Comparison of ENCODE assay signal across 27 cellular contexts in the genomic region with DNA sequence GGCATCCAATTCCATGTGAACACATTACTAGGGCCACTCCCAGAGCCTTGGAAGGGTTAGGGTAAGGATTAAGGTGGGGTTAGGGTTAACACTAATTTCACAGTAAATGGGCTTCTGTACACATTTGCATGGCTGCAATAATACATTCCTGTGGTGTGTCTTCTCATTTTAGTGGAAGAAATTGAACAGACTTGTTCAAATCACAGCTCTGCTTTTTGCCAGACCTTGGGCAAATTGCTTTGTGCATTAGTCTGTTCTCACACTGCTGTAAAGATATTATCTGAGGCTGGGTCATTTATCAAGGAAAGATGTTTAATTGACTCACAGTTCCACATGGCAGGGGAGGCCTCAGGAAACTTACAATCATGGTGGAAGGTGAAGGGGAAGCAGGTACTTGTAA.
"Had no signal": no experiment of that assay in that cellular context is flagged by ENCODE, and none has a peak within 500 bp of the region (broad histone marks: within the 10 kb centered on the region; RNA-seq: fewer than 3 reads in every experiment).

No MANE protein-coding gene starts in this region.

- H3K4me3 ChIP-seq: neural progenitor cell, ovary, psoas muscle, right lobe of liver, sigmoid colon, skin epidermis, smooth muscle cell, spleen, suprapubic skin, testis, tibial artery, transverse colon, upper lobe of right lung, uterus had no signal

- DNase-seq: natural killer cell; occipital lobe; ovary; posterior cingulate gyrus; psoas muscle; right cardiac atrium; right lobe of liver; sigmoid colon; spleen; stimulated activated CD4-positive, alpha-beta T cell treated with anti-CD3 and anti-CD28 coated beads, Interleukin-12 subunit alpha, Interleukin-12 subunit beta, amount 100 ng/mL, for 4 hours; stimulated activated CD4-positive, alpha-beta T cell treated with anti-CD3 and anti-CD28 coated beads, Interleukin-1b, Interleukin-23, amount 100 ng/mL, for 48 hours; stimulated activated CD4-positive, alpha-beta T cell treated with anti-CD3 and anti-CD28 coated beads, Interleukin-4, amount 100 ng/mL, for 1 hour; stimulated activated CD4-positive, alpha-beta T cell treated with anti-CD3 and anti-CD28 coated beads, Interleukin-4, amount 100 ng/mL, for 4 hours; stimulated activated CD8-positive, alpha-beta memory T cell treated with anti-CD3 and anti-CD28 coated beads, Interleukin-4, amount 100 ng/mL, for 48 hours; stimulated activated naive CD4-positive, alpha-beta T cell; stimulated activated naive CD8-positive, alpha-beta T cell treated with anti-CD3 and anti-CD28 coated beads, Interleukin-15, amount 100 ng/mL, for 72 hours; stimulated activated naive CD8-positive, alpha-beta T cell treated with anti-CD3 and anti-CD28 coated beads, Interleukin-15, Interleukin-2, amounts not matched to agents 100 U/mL and 50 U/mL, for 24 hours; substantia nigra; testis; tibial artery; transverse colon; upper lobe of right lung; uterus had no signal
